In the genomic region with DNA sequence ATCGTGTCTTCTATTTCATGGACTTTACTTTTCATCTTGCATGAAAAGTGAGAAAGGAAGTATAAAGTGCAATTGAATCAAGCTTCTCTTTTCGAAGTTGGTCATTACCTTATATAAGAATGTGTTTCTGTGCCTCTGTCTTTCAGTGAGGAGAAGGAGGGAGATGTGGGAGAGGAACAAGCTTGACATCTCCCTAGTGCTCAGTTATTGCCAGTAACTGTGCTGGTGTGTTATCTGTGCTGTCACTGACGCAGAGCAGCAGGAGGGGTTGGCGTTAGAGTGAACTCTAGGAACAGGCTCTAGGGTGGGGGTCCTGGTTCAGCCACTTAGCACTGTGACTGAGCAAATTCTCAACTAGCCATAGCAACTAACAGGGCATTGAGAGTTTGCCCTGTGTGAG, we compare ENCODE assay signal across 8 cellular contexts. TPM values are rescaled to one million over a fixed set of nuclear protein-coding genes. Genes with fewer than 3 reads are reported as not detected.
DNase-seq lines count a peak whose midpoint lies in the region; ATAC-seq, FAIRE-seq and TF ChIP-seq lines count a peak whose summit lies in the region.
"Had no signal": no experiment of that assay in that cellular context is flagged by ENCODE, and none has a peak within 500 bp of the region (broad histone marks: within the 10 kb centered on the region; RNA-seq: fewer than 3 reads in every experiment).

No MANE protein-coding gene starts in this region.

- peak overlapping the region in 3 of 4 donors; percentile 19 to 63 (median 43) for H3K27ac ChIP-seq in tibial nerve
- H3K27ac ChIP-seq: breast epithelium had no signal

- peak; percentile 7 for ATAC-seq in GM21367 (IDR thresholded peaks at IDR 0.05; ENCODE audit: unreplicated experiment)
- peak; percentile 4 for ATAC-seq in HG03108 (IDR thresholded peaks at IDR 0.05; ENCODE audit: unreplicated experiment)

- DNase-seq in fibroblast of pulmonary artery (ENCODE audit: low read depth) (peak; percentile 9), tibial nerve (ENCODE audit: low spot score in 2 of 2) (no peak), hippocampal formation (lab: John Stamatoyannopoulos, UW) (no peak), D721Med (ENCODE audit: insufficient read length, low spot score) (no peak)
- no peak for DNase-seq in activated CD4-positive, alpha-beta T cell treated with anti-CD3 and anti-CD28 coated beads, Interleukin-2, amount 50 U/mL, for 48 hours

- no peak for TF ChIP-seq CTCF in fibroblast of pulmonary artery (IDR thresholded peaks at IDR 0.05; ENCODE audit: low read length, missing control alignments)
- no peak for TF ChIP-seq CTCF in tibial nerve (IDR thresholded peaks at IDR 0.05)
- no peak for TF ChIP-seq CTCF in D721Med (IDR thresholded peaks at IDR 0.05; ENCODE audit: insufficient read depth, missing control alignments)

- no peak for TF ChIP-seq EP300 in tibial nerve (IDR thresholded peaks at IDR 0.05)

- H3K36me3 ChIP-seq in tibial nerve, result no peaks in the 10 kb centered on the region
- H3K36me3 ChIP-seq: breast epithelium had no signal

- H3K4me3 ChIP-seq in fibroblast of pulmonary artery (replicated peaks; ENCODE audit: low read depth, low read length), result no peak overlapping the region
- H3K4me3 ChIP-seq in tibial nerve, result no peak overlapping the region
- H3K4me3 ChIP-seq: breast epithelium had no signal

- TF ChIP-seq POLR2A in tibial nerve (IDR thresholded peaks at IDR 0.05), result no peak

- 55 to 63% methylated on average over 4 of the region's 4 CpGs for WGBS in tibial nerve, 2 donors

- no peaks in the 10 kb centered on the region for H3K4me1 ChIP-seq in tibial nerve
- H3K4me1 ChIP-seq: breast epithelium had no signal

- FAIRE-seq in D721Med (lab: Jason Lieb, UNC), result no peak

- H3K27me3 ChIP-seq in tibial nerve, result no peaks in the 10 kb centered on the region
- H3K27me3 ChIP-seq: breast epithelium had no signal

- peaks cover 0 to 12% (median 0%) of the 10 kb centered on the region in 4 donors for H3K9me3 ChIP-seq in tibial nerve

RNA-seq across cellular contexts. Expression of gene TBC1D9, which starts 34.0 kb away (rescaled TPM):
- 10 to 100 TPM; 18.4 to 23.7 (median 19.6) TPM for total RNA-seq in tibial nerve
